Comparison of ENCODE assay signal across 8 cellular contexts in the genomic region with DNA sequence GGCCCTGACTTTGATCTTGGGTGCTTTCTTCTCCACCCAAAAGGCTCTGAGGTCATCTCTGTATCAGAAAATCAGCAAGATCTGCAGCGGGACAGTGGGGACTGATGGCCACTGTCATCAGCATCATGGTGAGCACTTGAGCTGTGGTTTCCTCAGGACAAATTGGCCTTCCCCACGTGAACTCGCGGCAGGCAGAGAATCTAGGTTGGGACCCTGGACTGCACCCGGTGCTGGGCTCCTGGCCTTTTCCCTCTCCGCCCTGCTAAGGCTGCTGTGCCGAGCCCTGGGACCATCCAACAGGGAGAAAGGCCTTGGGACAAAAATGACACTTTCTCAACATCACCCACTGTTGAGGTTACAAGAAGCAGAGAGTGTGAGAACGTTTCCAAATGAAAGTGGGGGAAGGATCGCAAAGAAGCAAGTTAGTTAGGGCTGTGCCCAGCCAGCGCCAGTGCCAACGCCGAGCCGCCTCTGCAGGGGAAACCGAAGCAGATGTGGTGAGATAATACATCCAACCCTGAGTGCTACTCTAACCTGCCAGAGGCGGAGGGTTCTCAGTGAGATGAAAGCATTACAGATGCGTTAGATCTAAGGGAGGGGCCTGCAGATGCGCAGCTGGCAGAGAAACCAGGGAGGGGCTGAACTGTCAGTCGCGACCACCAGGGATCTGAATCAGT. TPM values are rescaled to one million over a fixed set of nuclear protein-coding genes. Genes with fewer than 3 reads are reported as not detected.
DNase-seq lines count a peak whose midpoint lies in the region; ATAC-seq and TF ChIP-seq lines count a peak whose summit lies in the region.

No MANE protein-coding gene starts in this region.

- no peaks in the 10 kb centered on the region for H3K27me3 Mint-ChIP-seq in T-helper 17 cell
- no peaks in the 10 kb centered on the region for H3K27me3 Mint-ChIP-seq in dendritic cell treated with granulocyte-macrophage colony-stimulating factor and Interleukin-4, amounts not matched to agents 40 ng/mL and 50 ng/mL, for 4 days
- H3K27me3 Mint-ChIP-seq in stimulated activated naive CD8-positive, alpha-beta T cell treated with anti-CD3 and anti-CD28 coated beads, Interleukin-15, amount 100 ng/mL, for 72 hours: no peaks in the 10 kb centered on the region
- no peaks in the 10 kb centered on the region for H3K27me3 Mint-ChIP-seq in mesothelial cell of epicardium (ENCODE audit: low read depth)

- no peaks in the 10 kb centered on the region for H3K9me3 ChIP-seq in T-helper 17 cell (ENCODE audit: control insufficient read depth, low read length, poor library complexity, severe bottlenecking)

- intact Hi-C loops in dendritic cell treated with granulocyte-macrophage colony-stimulating factor and Interleukin-4, amounts not matched to agents 40 ng/mL and 50 ng/mL, for 4 days (cut with micrococcal nuclease): loop anchor here (5.0 kb wide), 2 partner anchors 35 to 50 kb away; partner anchors contain the start of gene ZBTB21
- intact Hi-C loops in Right ventricle myocardium superior (cut with DNase I): no loop called here

- H3K4me1 Mint-ChIP-seq in T-helper 17 cell (peaks cover 36% of the 10 kb centered on the region), mesothelial cell of epicardium (peaks cover 9% of the 10 kb centered on the region)
- H3K4me1 Mint-ChIP-seq in dendritic cell treated with granulocyte-macrophage colony-stimulating factor and Interleukin-4, amounts not matched to agents 40 ng/mL and 50 ng/mL, for 4 days (ENCODE audit: low read depth): peaks cover 89% of the 10 kb centered on the region
- peaks cover 74% of the 10 kb centered on the region for H3K4me1 Mint-ChIP-seq in stimulated activated naive CD8-positive, alpha-beta T cell treated with anti-CD3 and anti-CD28 coated beads, Interleukin-15, amount 100 ng/mL, for 72 hours

- H3K27ac Mint-ChIP-seq in T-helper 17 cell (peak overlapping the region; percentile 96), mesothelial cell of epicardium (no peak overlapping the region)
- peak overlapping the region; percentile 97 for H3K27ac Mint-ChIP-seq in dendritic cell treated with granulocyte-macrophage colony-stimulating factor and Interleukin-4, amounts not matched to agents 40 ng/mL and 50 ng/mL, for 4 days
- H3K27ac Mint-ChIP-seq in stimulated activated naive CD8-positive, alpha-beta T cell treated with anti-CD3 and anti-CD28 coated beads, Interleukin-15, amount 100 ng/mL, for 72 hours: peak overlapping the region; percentile 55 to 95

- H3K9me3 Mint-ChIP-seq in dendritic cell treated with granulocyte-macrophage colony-stimulating factor and Interleukin-4, amounts not matched to agents 40 ng/mL and 50 ng/mL, for 4 days: no peaks in the 10 kb centered on the region
- no peaks in the 10 kb centered on the region for H3K9me3 Mint-ChIP-seq in stimulated activated naive CD8-positive, alpha-beta T cell treated with anti-CD3 and anti-CD28 coated beads, Interleukin-15, amount 100 ng/mL, for 72 hours
- H3K9me3 Mint-ChIP-seq in mesothelial cell of epicardium: no peaks in the 10 kb centered on the region

- H3K36me3 Mint-ChIP-seq in T-helper 17 cell (ENCODE audit: low read depth): no peaks in the 10 kb centered on the region
- no peaks in the 10 kb centered on the region for H3K36me3 Mint-ChIP-seq in dendritic cell treated with granulocyte-macrophage colony-stimulating factor and Interleukin-4, amounts not matched to agents 40 ng/mL and 50 ng/mL, for 4 days (ENCODE audit: low read depth)
- no peaks in the 10 kb centered on the region for H3K36me3 Mint-ChIP-seq in mesothelial cell of epicardium

- H3K4me3 Mint-ChIP-seq in T-helper 17 cell (peak overlapping the region; percentile 90), mesothelial cell of epicardium (no peak overlapping the region)
- H3K4me3 Mint-ChIP-seq in dendritic cell treated with granulocyte-macrophage colony-stimulating factor and Interleukin-4, amounts not matched to agents 40 ng/mL and 50 ng/mL, for 4 days: peak overlapping the region; percentile 45
- peak overlapping the region; percentile 80 to 88 for H3K4me3 Mint-ChIP-seq in stimulated activated naive CD8-positive, alpha-beta T cell treated with anti-CD3 and anti-CD28 coated beads, Interleukin-15, amount 100 ng/mL, for 72 hours

- DNase-seq in T-helper 17 cell (peak; percentile 62 to 71 (median 69)), mesothelial cell of epicardium (ENCODE audit: low spot score in 2 of 2, unreplicated experiment in 2 of 2) (no peak), foreskin fibroblast (no peak), Right ventricle myocardium superior (no peak)
- DNase-seq in stimulated activated naive CD8-positive, alpha-beta T cell treated with anti-CD3 and anti-CD28 coated beads, Interleukin-15, amount 100 ng/mL, for 72 hours: no peak

- peak; percentile 22 for ATAC-seq in GM19035 (IDR thresholded peaks at IDR 0.05; ENCODE audit: unreplicated experiment)
- ATAC-seq in HG02973 (IDR thresholded peaks at IDR 0.05; ENCODE audit: unreplicated experiment): peak; percentile 19
- peak; percentile 83 for ATAC-seq in T-helper 17 cell
- peak; percentile 72 for ATAC-seq in stimulated activated naive CD8-positive, alpha-beta T cell treated with anti-CD3 and anti-CD28 coated beads, Interleukin-15, amount 100 ng/mL, for 72 hours
- no peak for ATAC-seq in Right ventricle myocardium superior (ENCODE audit: poor library complexity)

- no peak for TF ChIP-seq CTCF in mesothelial cell of epicardium (IDR thresholded peaks at IDR 0.05; ENCODE audit: unreplicated experiment)
- TF ChIP-seq CTCF in foreskin fibroblast (IDR thresholded peaks at IDR 0.05; ENCODE audit: low read depth, low read length): no peak

- no peak overlapping the region for H3K4me3 ChIP-seq in foreskin fibroblast (ENCODE audit: low read depth in 1 of 2, low read length in 2 of 2)

RNA-seq across cellular contexts. Expression of gene UMODL1, which starts 9.1 kb away (rescaled TPM):
- total RNA-seq in T-helper 17 cell: under 1 TPM; 0.23 to 0.99 TPM
- not detected in 3 replicates for total RNA-seq in mesothelial cell of epicardium
- 0.05 TPM for total RNA-seq in Right ventricle myocardium superior

RNA-seq across cellular contexts. Expression of gene ZBTB21, which starts 51.8 kb away (rescaled TPM):
- total RNA-seq in T-helper 17 cell (100 to 1,000 TPM; 110 to 118 TPM), mesothelial cell of epicardium (15.5 to 17.7 TPM (median 17.4 TPM) in 3 replicates), Right ventricle myocardium superior (5.5 TPM)

Comparison
In these comparisons a context has a peak if more than half of its experiments do, and no peak if none do; other contexts are left out.
1. DNase-seq: peak in T-helper 17 cell (3 of 3); none in stimulated activated naive CD8-positive, alpha-beta T cell treated with anti-CD3 and anti-CD28 coated beads, Interleukin-15, amount 100 ng/mL, for 72 hours (0 of 2), mesothelial cell of epicardium (0 of 2), foreskin fibroblast (0 of 2) and Right ventricle myocardium superior (single experiment).